ENCODE assay signal across 23 cellular contexts in genomic region chr5:113176196-113176595, GRCh38.
"Had no signal": no experiment of that assay in that cellular context is flagged by ENCODE, and none has a peak within 500 bp of the region (broad histone marks: within the 10 kb centered on the region; RNA-seq: fewer than 3 reads in every experiment).

No MANE protein-coding gene starts in this region.

- DNase-seq: caudate nucleus; cerebellar nuclear complex; cortex of kidney; effector memory CD8-positive, alpha-beta T cell; foreskin fibroblast; gastrocnemius medialis; heart left ventricle; hippocampal formation; left cardiac atrium; left ventricle myocardium inferior; lower lobe of right lung; occipital lobe; ovary; posterior cingulate gyrus; psoas muscle; right cardiac atrium; small intestine; stimulated activated CD4-positive, alpha-beta T cell treated with anti-CD3 and anti-CD28 coated beads, Interleukin-15, amount 100 ng/mL, for 24 hours; stimulated activated CD4-positive, alpha-beta T cell treated with anti-CD3 and anti-CD28 coated beads, Interleukin-2, amount 100 ng/mL, for 48 hours; stimulated activated naive CD4-positive, alpha-beta T cell treated with Interleukin-2 at 50 U/mL for 16 hours; stomach; thyroid gland had no signal

- H3K27me3 Mint-ChIP-seq: type B pancreatic cell had no signal

- ATAC-seq: effector memory CD8-positive, alpha-beta T cell; gastrocnemius medialis; heart left ventricle; lower lobe of right lung; psoas muscle; right cardiac atrium had no signal

- H3K27ac ChIP-seq: gastrocnemius medialis, heart left ventricle, left ventricle myocardium inferior, lower lobe of right lung, ovary, psoas muscle, stomach, thyroid gland had no signal

- H3K4me3 ChIP-seq: gastrocnemius medialis, heart left ventricle, left ventricle myocardium inferior, lower lobe of right lung, ovary, psoas muscle, stomach, thyroid gland had no signal

- H3K27me3 ChIP-seq: gastrocnemius medialis, heart left ventricle, ovary, stomach, thyroid gland had no signal

- H3K4me3 Mint-ChIP-seq: effector memory CD8-positive, alpha-beta T cell; type B pancreatic cell had no signal

- H3K9me3 ChIP-seq: gastrocnemius medialis, heart left ventricle, left ventricle myocardium inferior, lower lobe of right lung, ovary, psoas muscle, stomach, thyroid gland had no signal

- H3K9me3 Mint-ChIP-seq: effector memory CD8-positive, alpha-beta T cell; type B pancreatic cell had no signal

- H3K36me3 ChIP-seq: gastrocnemius medialis, heart left ventricle, left ventricle myocardium inferior, lower lobe of right lung, ovary, stomach, thyroid gland had no signal

- H3K27ac Mint-ChIP-seq: effector memory CD8-positive, alpha-beta T cell; type B pancreatic cell had no signal

- H3K36me3 Mint-ChIP-seq: type B pancreatic cell had no signal
